In genomic region chr12:94731733-94732360, GRCh38 we compare ENCODE assay signal across 31 cellular contexts.
DNase-seq lines count a peak whose midpoint lies in the region; ATAC-seq and TF ChIP-seq lines count a peak whose summit lies in the region.
"Had no signal": no experiment of that assay in that cellular context is flagged by ENCODE, and none has a peak within 500 bp of the region (broad histone marks: within the 10 kb centered on the region; RNA-seq: fewer than 3 reads in every experiment).

No MANE protein-coding gene starts in this region.

- H2AK5ac ChIP-seq in mesenchymal stem cell (ENCODE audit: low read length, severe bottlenecking) = no peak overlapping the region

- H2AFZ ChIP-seq in GM23338 (peak overlapping the region; percentile 32; the same call in 1 of the 2 replicates), mesenchymal stem cell (ENCODE audit: low read depth, low read length) (no peak overlapping the region)
- H2AFZ ChIP-seq: GM23248 had no signal

- no peak overlapping the region for H2BK12ac ChIP-seq in mesenchymal stem cell (ENCODE audit: low read length in 2 of 2)

- H3K36me3 ChIP-seq in GM23338 (ENCODE audit: insufficient read depth) (no peaks in the 10 kb centered on the region), endodermal cell (ENCODE audit: control insufficient read depth, insufficient read depth, low read length) (no peaks in the 10 kb centered on the region), mesenchymal stem cell (ENCODE audit: control insufficient read depth in 1 of 2, insufficient read depth in 2 of 2, low read depth in 1 of 2, low read length in 2 of 2) (no peaks in the 10 kb centered on the region)
- H3K36me3 ChIP-seq: left ventricle myocardium inferior, SJSA1 had no signal

- TF ChIP-seq CTCF in GM23338 (conservative IDR thresholded peaks at IDR 0.05; ENCODE audit: low read depth in 2 of 2) = no peak
- TF ChIP-seq CTCF in RWPE1 (conservative IDR thresholded peaks at IDR 0.05; ENCODE audit: low read depth) = no peak
- TF ChIP-seq CTCF in endodermal cell (conservative IDR thresholded peaks at IDR 0.05) = no peak
- no peak for TF ChIP-seq CTCF in Calu3 (IDR thresholded peaks at IDR 0.05; ENCODE audit: unreplicated experiment)

- H4K20me1 ChIP-seq in GM23338 (replicated peaks; ENCODE audit: insufficient read depth) = no peaks in the 10 kb centered on the region

- DNase-seq in GM23338 (ENCODE audit: low spot score) = no peak
- peak; percentile 26 for DNase-seq in RWPE1 (ENCODE audit: low spot score)
- peak; percentile 77 for DNase-seq in endodermal cell
- DNase-seq in kidney tubule cell (ENCODE audit: low spot score) = peak; percentile 44
- DNase-seq in CD1c-positive myeloid dendritic cell (ENCODE audit: extremely low spot score) = no peak
- no peak for DNase-seq in Calu3
- no peak for DNase-seq in stimulated activated naive CD4-positive, alpha-beta T cell (lab: John Stamatoyannopoulos, UW)
- DNase-seq in mesenchymal stem cell = no peak
- DNase-seq: activated CD4-positive, alpha-beta T cell treated with anti-CD3 and anti-CD28 coated beads for 4 hours; activated CD8-positive, alpha-beta memory T cell treated with anti-CD3 and anti-CD28 coated beads for 24 hours; activated effector memory CD4-positive, alpha-beta T cell treated with anti-CD3 and anti-CD28 coated beads, Interleukin-2, amount 50 U/mL, for 16 hours; activated naive CD8-positive, alpha-beta T cell treated with anti-CD3 and anti-CD28 coated beads for 36 hours; aorta; caudate nucleus; CD4-positive, alpha-beta memory T cell; cortex of kidney; DMS153; GM23248; immature natural killer cell; IMR-90; left ventricle myocardium inferior; MV-4-11; naive thymus-derived CD4-positive, alpha-beta T cell; NCI-H446; NCI-H748 treated with DMSO at 0.1 percent for 48 hours; stimulated activated CD4-positive, alpha-beta T cell treated with anti-CD3 and anti-CD28 coated beads, Interleukin-15, amount 100 ng/mL, for 24 hours; stimulated activated CD4-positive, alpha-beta T cell treated with anti-CD3 and anti-CD28 coated beads, Interleukin-4, amount 100 ng/mL, for 4 hours; T1000 had no signal

- no peak overlapping the region for H3K9ac ChIP-seq in endodermal cell (ENCODE audit: extremely low read depth, low read length, poor library complexity, severe bottlenecking)
- no peak overlapping the region for H3K9ac ChIP-seq in mesenchymal stem cell (ENCODE audit: low read length)
- H3K9ac ChIP-seq: GM23248 had no signal

- H3K79me1 ChIP-seq in mesenchymal stem cell (replicated peaks; ENCODE audit: low read length, poor library complexity, severe bottlenecking) = no peaks in the 10 kb centered on the region

- H4K8ac ChIP-seq in mesenchymal stem cell (ENCODE audit: low read length) = no peak overlapping the region

- H3K27me3 ChIP-seq in GM23338 (ENCODE audit: insufficient read depth) (no peaks in the 10 kb centered on the region), endodermal cell (ENCODE audit: control insufficient read depth, insufficient read depth, low read length, poor library complexity, severe bottlenecking) (peaks cover 74% of the 10 kb centered on the region), mesenchymal stem cell (ENCODE audit: control insufficient read depth in 1 of 2, insufficient read depth in 1 of 2, low read length in 2 of 2) (peaks cover 0 to 13% of the 10 kb centered on the region in 2 experiments)
- H3K27me3 ChIP-seq: SJSA1 had no signal

- H3K27ac Mint-ChIP-seq in GM23338 (no peak overlapping the region), endodermal cell (no peak overlapping the region), Calu3 (ENCODE audit: unreplicated experiment) (no peak overlapping the region)
- H3K27ac Mint-ChIP-seq: activated naive CD8-positive, alpha-beta T cell treated with anti-CD3 and anti-CD28 coated beads for 36 hours; CD4-positive, alpha-beta memory T cell; immature natural killer cell; naive thymus-derived CD4-positive, alpha-beta T cell; type B pancreatic cell had no signal

- intact Hi-C loops in Calu3 (cut with micrococcal nuclease; ENCODE audit: unreplicated experiment) = no loop called here

- no peak overlapping the region for H2BK120ac ChIP-seq in mesenchymal stem cell (ENCODE audit: low read depth, low read length)

- H3K9me3 ChIP-seq in endodermal cell (ENCODE audit: control insufficient read depth, low read length) = peaks cover 13% of the 10 kb centered on the region
- no peaks in the 10 kb centered on the region for H3K9me3 ChIP-seq in mesenchymal stem cell (ENCODE audit: control insufficient read depth, low read length)
- H3K9me3 ChIP-seq: left ventricle myocardium inferior, SJSA1 had no signal

- no peak overlapping the region for H4K91ac ChIP-seq in mesenchymal stem cell (ENCODE audit: low read length)

- no peaks in the 10 kb centered on the region for H3K79me2 ChIP-seq in GM23338 (replicated peaks; ENCODE audit: insufficient read depth)

- H3K27me3 Mint-ChIP-seq in GM23338 (ENCODE audit: insufficient read depth, low read depth, poor library complexity) (no peaks in the 10 kb centered on the region), endodermal cell (ENCODE audit: insufficient read depth) (peaks cover 93% of the 10 kb centered on the region), Calu3 (ENCODE audit: unreplicated experiment) (peaks cover 27% of the 10 kb centered on the region)
- H3K27me3 Mint-ChIP-seq: type B pancreatic cell had no signal

- no peak overlapping the region for H3K27ac ChIP-seq in GM23338 (ENCODE audit: low read depth)
- H3K27ac ChIP-seq in RWPE1 = no peak overlapping the region
- H3K27ac ChIP-seq in endodermal cell (ENCODE audit: low read depth, low read length) = no peak overlapping the region
- H3K27ac ChIP-seq in mesenchymal stem cell (ENCODE audit: low read length, poor library complexity, severe bottlenecking) = no peak overlapping the region
- H3K27ac ChIP-seq: GM23248, left ventricle myocardium inferior, SJSA1, VCaP had no signal

- H3K36me3 Mint-ChIP-seq in GM23338 (ENCODE audit: low read depth) (peaks cover 12% of the 10 kb centered on the region), endodermal cell (ENCODE audit: low read depth) (no peaks in the 10 kb centered on the region), Calu3 (ENCODE audit: insufficient read depth, unreplicated experiment) (no peaks in the 10 kb centered on the region)
- H3K36me3 Mint-ChIP-seq: activated naive CD8-positive, alpha-beta T cell treated with anti-CD3 and anti-CD28 coated beads for 36 hours; CD4-positive, alpha-beta memory T cell; immature natural killer cell; naive thymus-derived CD4-positive, alpha-beta T cell; type B pancreatic cell had no signal

- H3K23ac ChIP-seq in mesenchymal stem cell (ENCODE audit: low read length in 2 of 2) = no peak overlapping the region

- no peak overlapping the region for H3K18ac ChIP-seq in mesenchymal stem cell (ENCODE audit: low read depth in 1 of 2, low read length in 2 of 2)

- H3K4me2 ChIP-seq in GM23338 = no peak overlapping the region
- no peak overlapping the region for H3K4me2 ChIP-seq in mesenchymal stem cell (ENCODE audit: low read length, poor library complexity, severe bottlenecking)

- ATAC-seq in GM23338 = no peak
- ATAC-seq: naive thymus-derived CD4-positive, alpha-beta T cell had no signal

- WGBS in endodermal cell (ENCODE audit: insufficient coverage in 1 of 2, insufficient read length in 1 of 2), 2 experiments = 58 to 66% methylated on average over 7 to 10 of the region's 10 CpGs
- WGBS in mesenchymal stem cell = 91% methylated on average over 10 of the region's 10 CpGs

- H3K4me3 ChIP-seq in GM23338 = no peak overlapping the region
- no peak overlapping the region for H3K4me3 ChIP-seq in endodermal cell (ENCODE audit: low read length)
- H3K4me3 ChIP-seq in mesenchymal stem cell (ENCODE audit: insufficient read depth in 1 of 2, low read depth in 1 of 2, low read length in 2 of 2) = no peak overlapping the region
- H3K4me3 ChIP-seq: GM23248, left ventricle myocardium inferior, SJSA1 had no signal

- H3K4me1 Mint-ChIP-seq in GM23338 (peaks cover 10% of the 10 kb centered on the region), endodermal cell (peaks cover 19% of the 10 kb centered on the region), Calu3 (ENCODE audit: low read depth, unreplicated experiment) (no peaks in the 10 kb centered on the region)
- H3K4me1 Mint-ChIP-seq: activated naive CD8-positive, alpha-beta T cell treated with anti-CD3 and anti-CD28 coated beads for 36 hours; CD4-positive, alpha-beta memory T cell; immature natural killer cell; naive thymus-derived CD4-positive, alpha-beta T cell had no signal

- H3K4ac ChIP-seq in mesenchymal stem cell (ENCODE audit: low read depth in 1 of 2, low read length in 2 of 2) = no peak overlapping the region

- no peak overlapping the region for H2BK15ac ChIP-seq in mesenchymal stem cell (ENCODE audit: low read depth, poor library complexity, severe bottlenecking)

- H3F3A ChIP-seq in GM23338 (replicated peaks; ENCODE audit: low read depth) = no peaks in the 10 kb centered on the region

- H3K9me3 Mint-ChIP-seq in GM23338 (peaks cover 13% of the 10 kb centered on the region), endodermal cell (peaks cover 14% of the 10 kb centered on the region), Calu3 (ENCODE audit: low read depth, unreplicated experiment) (no peaks in the 10 kb centered on the region)
- H3K9me3 Mint-ChIP-seq: immature natural killer cell had no signal

- H3K9me2 ChIP-seq in GM23338 (ENCODE audit: insufficient read depth) = no peaks in the 10 kb centered on the region

- no peaks in the 10 kb centered on the region for H3K4me1 ChIP-seq in GM23338 (ENCODE audit: insufficient read depth)
- peaks cover 8% of the 10 kb centered on the region for H3K4me1 ChIP-seq in endodermal cell (ENCODE audit: control insufficient read depth, insufficient read depth, low read length)
- no peaks in the 10 kb centered on the region for H3K4me1 ChIP-seq in mesenchymal stem cell (ENCODE audit: control insufficient read depth, insufficient read depth, low read depth, low read length)
- H3K4me1 ChIP-seq: SJSA1 had no signal

- no peak overlapping the region for H2BK5ac ChIP-seq in mesenchymal stem cell (ENCODE audit: low read depth, low read length, poor library complexity, severe bottlenecking)

- no peak overlapping the region for H3K14ac ChIP-seq in mesenchymal stem cell (ENCODE audit: low read length in 2 of 2)

- CTCF ChIA-PET in RWPE1 (lab: Yijun Ruan, JAX) = interaction anchor here (0.5 kb wide), 1 partner anchor 544 kb away, joined by 3 read pairs; no protein-coding TSS in a partner anchor
- CTCF ChIA-PET in Calu3 (lab: Charles Lee) = interaction anchor here (0.5 to 1.1 kb wide), 2 partner anchors 597 to 609 kb away, joined by 3 read pairs; no protein-coding TSS in a partner anchor

- POLR2A ChIA-PET in RWPE1 (lab: Yijun Ruan, JAX; ENCODE audit: low non-redundant PET) = interaction anchor here (0.6 kb wide), 1 partner anchor 249 kb away, joined by 3 read pairs; no protein-coding TSS in a partner anchor

- no TSS peak for BruUV-seq in Calu3 (replicated peaks; lab: Mats Ljungman, UMichigan)

- no peak overlapping the region for H3K4me3 Mint-ChIP-seq in GM23338
- H3K4me3 Mint-ChIP-seq in endodermal cell = no peak overlapping the region
- H3K4me3 Mint-ChIP-seq in Calu3 (ENCODE audit: low read depth, unreplicated experiment) = no peak overlapping the region
- H3K4me3 Mint-ChIP-seq: activated naive CD8-positive, alpha-beta T cell treated with anti-CD3 and anti-CD28 coated beads for 36 hours; CD4-positive, alpha-beta memory T cell; immature natural killer cell; naive thymus-derived CD4-positive, alpha-beta T cell; type B pancreatic cell had no signal

TF ChIP-seq in GM23338, 12 proteins besides CTCF, POLR2A, EP300 and RAD21 (continues in another document):
- TF ChIP-seq POLR2AphosphoS5 (IDR thresholded peaks at IDR 0.05; ENCODE audit: low read depth) = no peak

Comparison
In these comparisons a context has a peak if more than half of its experiments do, and no peak if none do; other contexts are left out.
1. DNase-seq: peak in RWPE1 (single experiment), endodermal cell (single experiment) and kidney tubule cell (single experiment); none in GM23338 (single experiment), CD1c-positive myeloid dendritic cell (single experiment), Calu3 (single experiment), stimulated activated naive CD4-positive, alpha-beta T cell (0 of 6) and mesenchymal stem cell (single experiment).